In the genomic region with DNA sequence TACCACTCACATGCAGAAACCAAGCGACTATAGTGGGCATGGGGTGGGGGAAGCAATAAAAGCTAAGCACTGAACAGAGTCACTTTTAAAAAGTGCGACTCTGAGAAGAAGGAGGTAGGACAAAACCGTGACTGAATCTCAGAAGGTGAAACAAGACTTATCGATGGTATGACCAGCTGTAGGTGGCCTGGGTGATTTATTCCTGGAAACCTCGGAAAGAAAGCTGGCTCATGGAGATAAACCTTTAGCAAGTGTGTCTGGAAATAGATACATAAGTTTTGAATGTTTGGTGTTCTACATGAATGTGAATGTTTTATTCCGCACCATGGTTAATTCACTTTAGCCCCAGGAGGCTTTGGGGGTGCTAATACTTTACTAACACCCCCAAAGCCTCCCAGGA, we compare ENCODE assay signal across 31 cellular contexts. TPM values are rescaled to one million over a fixed set of nuclear protein-coding genes. Genes with fewer than 3 reads are reported as not detected.
"Had no signal": no experiment of that assay in that cellular context is flagged by ENCODE, and none has a peak within 500 bp of the region (broad histone marks: within the 10 kb centered on the region; RNA-seq: fewer than 3 reads in every experiment).

No MANE protein-coding gene starts in this region.

- DNase-seq: stimulated activated CD4-positive, alpha-beta T cell treated with anti-CD3 and anti-CD28 coated beads, Interleukin-2, amount 100 ng/mL, for 48 hours; stimulated activated CD4-positive, alpha-beta T cell treated with anti-CD3 and anti-CD28 coated beads, Interleukin-4, amount 100 ng/mL, for 1 hour; stimulated activated CD4-positive, alpha-beta T cell treated with anti-CD3 and anti-CD28 coated beads, Interleukin-4, amount 100 ng/mL, for 24 hours; stimulated activated CD4-positive, alpha-beta T cell treated with anti-CD3 and anti-CD28 coated beads, Interleukin-4, amount 100 ng/mL, for 4 hours; stimulated activated CD8-positive, alpha-beta memory T cell treated with anti-CD3 and anti-CD28 coated beads, Interleukin-4, amount 100 ng/mL, for 48 hours; stimulated activated naive B cell treated with anti-CD40 and anti-IgM and Interleukin-4, amounts not matched to agents 10 μg/mL and 1 μg/mL and 100 μg/mL, for 72 hours; stimulated activated naive CD4-positive, alpha-beta T cell; stimulated activated naive CD4-positive, alpha-beta T cell treated with Interleukin-2 at 50 U/mL for 16 hours; stimulated activated naive CD8-positive, alpha-beta T cell treated with anti-CD3 and anti-CD28 coated beads, Interleukin-15, amount 100 ng/mL, for 72 hours; stimulated activated naive CD8-positive, alpha-beta T cell treated with anti-CD3 and anti-CD28 coated beads, Interleukin-15, Interleukin-2, amounts not matched to agents 100 U/mL and 50 U/mL, for 24 hours; stomach; substantia nigra; testis; thyroid gland; tibial artery; transverse colon; trophoblast cell; upper lobe of left lung; upper lobe of right lung; uterus had no signal

- H3K4me3 ChIP-seq: stomach, suprapubic skin, testis, thoracic aorta, thyroid gland, tibial artery, tibial nerve, transverse colon, upper lobe of left lung, upper lobe of right lung, uterus, vagina had no signal

- H3K4me1 ChIP-seq: suprapubic skin, testis, thyroid gland, tibial artery, tibial nerve, upper lobe of left lung, upper lobe of right lung, uterus had no signal

- H3K27ac ChIP-seq: stomach, suprapubic skin, testis, thoracic aorta, thyroid gland, tibial artery, tibial nerve, transverse colon, upper lobe of left lung, upper lobe of right lung, uterus, vagina had no signal

- ATAC-seq: stimulated activated effector memory CD8-positive, alpha-beta T cell treated with anti-CD3 and anti-CD28 coated beads, Interleukin-12 subunit alpha, Interleukin-12 subunit beta, amount 100 ng/mL, for 72 hours; stimulated activated memory B cell treated with anti-CD40 and anti-IgM and Interleukin-4, amounts not matched to agents 10 μg/mL and 1 μg/mL and 100 μg/mL, for 72 hours; stimulated activated naive B cell treated with anti-CD40 and anti-IgM and Interleukin-4, amounts not matched to agents 10 μg/mL and 1 μg/mL and 100 μg/mL, for 72 hours; stimulated activated naive CD8-positive, alpha-beta T cell treated with anti-CD3 and anti-CD28 coated beads, Interleukin-15, amount 100 ng/mL, for 72 hours; stimulated activated naive CD8-positive, alpha-beta T cell treated with anti-CD3 and anti-CD28 coated beads, Interleukin-15, Interleukin-2, amounts not matched to agents 100 U/mL and 50 U/mL, for 24 hours; upper lobe of right lung had no signal

- H3K27me3 ChIP-seq: stomach, suprapubic skin, testis, thyroid gland, tibial artery, tibial nerve, transverse colon, upper lobe of left lung, upper lobe of right lung, uterus, vagina had no signal

- H3K36me3 ChIP-seq: stomach, suprapubic skin, thoracic aorta, thyroid gland, tibial artery, tibial nerve, transverse colon, upper lobe of left lung, upper lobe of right lung, uterus, vagina had no signal

- FAIRE-seq: urothelium cell line had no signal

- H3K9me3 ChIP-seq: stomach, suprapubic skin, testis, thoracic aorta, thyroid gland, tibial artery, transverse colon, upper lobe of left lung, upper lobe of right lung, uterus, vagina had no signal

RNA-seq across cellular contexts. Expression of gene BANF2, which starts 43.9 kb away (rescaled TPM):
- total RNA-seq: stomach, subcutaneous adipose tissue, suprapubic skin, temporal lobe, thoracic aorta, tibial nerve, transverse colon, upper lobe of left lung, upper lobe of right lung, ureter, urinary bladder, uterus, vagina had no signal
- polyA plus RNA-seq: stomach, urinary bladder had no signal
